Comparison of ENCODE assay signal across 8 cellular contexts in the genomic region with DNA sequence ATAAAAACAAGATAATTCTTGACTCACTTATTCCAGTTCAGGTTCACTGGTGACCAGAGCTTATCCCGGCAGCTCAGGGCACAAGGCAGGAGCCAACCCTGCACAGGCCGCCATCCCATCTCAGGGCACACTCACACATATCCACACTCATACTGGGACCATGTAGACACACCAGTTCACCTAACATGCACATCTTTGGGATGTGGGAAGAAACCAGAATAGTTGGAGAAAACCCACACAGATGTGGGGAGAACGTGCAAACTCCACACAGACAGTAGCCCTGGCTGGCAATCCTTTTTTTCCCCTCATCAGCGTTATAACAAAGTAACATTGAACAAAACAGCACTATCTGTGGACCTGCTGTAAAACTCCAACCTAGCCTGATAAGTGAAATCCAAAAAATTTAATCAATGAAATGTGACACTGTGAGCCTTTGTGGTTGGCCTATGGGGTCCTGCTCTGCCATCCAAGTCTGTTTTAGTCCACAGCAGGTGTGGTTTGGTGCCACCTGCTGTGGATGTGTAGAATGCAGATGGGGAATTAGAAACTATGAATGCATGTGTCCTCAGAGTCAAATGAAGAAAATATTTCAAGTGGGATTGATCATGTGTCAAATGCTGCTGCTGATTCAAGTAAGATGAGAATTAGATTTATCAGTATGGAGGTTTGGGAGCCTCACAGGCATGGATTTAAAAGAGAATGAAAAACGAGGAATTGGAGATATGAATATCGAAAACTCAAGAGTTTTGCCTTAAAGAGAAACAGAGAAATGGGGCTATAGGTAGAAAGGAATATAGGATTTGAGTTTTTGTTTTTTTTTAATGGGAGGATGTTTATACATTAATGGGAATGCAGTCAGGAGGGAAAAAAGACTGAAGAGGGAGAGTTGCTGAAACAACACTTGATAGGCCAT. TPM values are rescaled to one million over a fixed set of nuclear protein-coding genes. Genes with fewer than 3 reads are reported as not detected.
A peak's percentile ranks its signal among the peaks of the same experiment; 100 is the strongest.
DNase-seq lines count a peak whose midpoint lies in the region; ATAC-seq lines count a peak whose summit lies in the region.

No MANE protein-coding gene starts in this region.

- no peak overlapping the region for H3K27ac ChIP-seq in SJCRH30

- H3K9me3 ChIP-seq in SJCRH30 (replicated peaks): no peaks in the 10 kb centered on the region

- ATAC-seq in GM19397 (IDR thresholded peaks at IDR 0.05; ENCODE audit: unreplicated experiment) (peak; percentile 81), GM21737 (IDR thresholded peaks at IDR 0.05; ENCODE audit: unreplicated experiment) (no peak)

- peaks cover 5% of the 10 kb centered on the region; the same call in 1 of the 2 replicates for H3K4me1 ChIP-seq in SJCRH30

- no peak overlapping the region for H3K4me3 ChIP-seq in SJCRH30

- DNase-seq in DMS79 (lab: John Stamatoyannopoulos, UW) (peak; percentile 24), HuH-7.5 (ENCODE audit: low spot score) (peak; percentile 31), SJCRH30 (peak; percentile 51 to 86), amniotic epithelial cell (ENCODE audit: low read depth) (peak; percentile 42), hepatic stellate cell (ENCODE audit: low spot score) (peak; percentile 18)
- peak; percentile 56 for DNase-seq in stimulated activated CD4-positive, alpha-beta T cell treated with anti-CD3 and anti-CD28 coated beads, Interleukin-15, amount 100 ng/mL, for 24 hours

- peaks cover 83% of the 10 kb centered on the region for H3K36me3 ChIP-seq in SJCRH30

- H3K27me3 ChIP-seq in SJCRH30: no peaks in the 10 kb centered on the region

RNA-seq across cellular contexts. Expression of gene UGP2, which starts 47.0 kb away (rescaled TPM):
- total RNA-seq in SJCRH30 (2014; rRNA removed; shearing (Covaris generic)): 144 and 145 TPM in 2 replicates

Comparison
In these comparisons a context has a peak if more than half of its experiments do, and no peak if none do; other contexts are left out.
1. DNase-seq: peak in every context shown above with its lines; median percentile 68 in SJCRH30; 56 in stimulated activated CD4-positive, alpha-beta T cell treated with anti-CD3 and anti-CD28 coated beads, Interleukin-15, amount 100 ng/mL, for 24 hours; 42 in amniotic epithelial cell; 31 in HuH-7.5; 24 in DMS79; 18 in hepatic stellate cell.